8 cellular contexts compared by ENCODE assay signal in the genomic region with DNA sequence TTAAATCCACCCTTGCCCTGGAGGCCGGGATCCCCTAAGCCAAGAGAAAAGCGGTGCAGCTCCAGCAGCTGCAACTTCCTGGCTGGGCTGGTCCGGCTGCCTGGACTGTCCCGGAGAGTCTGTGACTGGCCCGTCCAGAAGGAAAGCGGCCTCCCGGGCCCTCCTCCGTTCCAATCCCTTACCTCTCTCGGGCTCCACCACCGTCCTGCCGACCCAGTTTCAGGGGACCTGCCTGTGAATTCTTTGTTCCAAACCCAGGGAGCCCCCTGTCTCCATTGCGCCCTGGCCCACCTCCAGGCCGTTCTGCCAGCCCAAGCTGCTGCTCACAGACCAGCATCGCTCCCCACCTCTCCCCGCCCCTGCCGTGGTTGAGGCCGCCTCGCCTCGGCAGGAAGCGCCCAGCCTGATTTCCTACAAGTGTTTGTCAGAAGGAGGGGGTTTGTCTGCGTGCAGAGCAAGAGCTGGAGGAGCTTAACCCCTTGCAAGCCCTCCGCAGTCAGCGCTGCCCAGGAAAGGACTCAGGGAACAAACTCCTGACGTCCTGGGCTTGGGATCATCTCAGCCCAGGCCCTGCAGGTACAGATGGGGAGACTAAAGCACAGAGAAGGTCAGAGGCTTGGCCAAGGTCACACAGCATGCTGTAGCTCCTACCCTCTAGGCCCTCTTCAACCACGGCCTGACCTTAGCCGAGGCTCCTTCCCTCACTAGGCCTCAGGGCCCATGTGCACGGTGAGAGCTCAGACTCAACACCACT. TPM values are rescaled to one million over a fixed set of nuclear protein-coding genes. Genes with fewer than 3 reads are reported as not detected.
A peak's percentile ranks its signal among the peaks of the same experiment; 100 is the strongest.
DNase-seq lines count a peak whose midpoint lies in the region; ATAC-seq and TF ChIP-seq lines count a peak whose summit lies in the region.

A gene with protein sequence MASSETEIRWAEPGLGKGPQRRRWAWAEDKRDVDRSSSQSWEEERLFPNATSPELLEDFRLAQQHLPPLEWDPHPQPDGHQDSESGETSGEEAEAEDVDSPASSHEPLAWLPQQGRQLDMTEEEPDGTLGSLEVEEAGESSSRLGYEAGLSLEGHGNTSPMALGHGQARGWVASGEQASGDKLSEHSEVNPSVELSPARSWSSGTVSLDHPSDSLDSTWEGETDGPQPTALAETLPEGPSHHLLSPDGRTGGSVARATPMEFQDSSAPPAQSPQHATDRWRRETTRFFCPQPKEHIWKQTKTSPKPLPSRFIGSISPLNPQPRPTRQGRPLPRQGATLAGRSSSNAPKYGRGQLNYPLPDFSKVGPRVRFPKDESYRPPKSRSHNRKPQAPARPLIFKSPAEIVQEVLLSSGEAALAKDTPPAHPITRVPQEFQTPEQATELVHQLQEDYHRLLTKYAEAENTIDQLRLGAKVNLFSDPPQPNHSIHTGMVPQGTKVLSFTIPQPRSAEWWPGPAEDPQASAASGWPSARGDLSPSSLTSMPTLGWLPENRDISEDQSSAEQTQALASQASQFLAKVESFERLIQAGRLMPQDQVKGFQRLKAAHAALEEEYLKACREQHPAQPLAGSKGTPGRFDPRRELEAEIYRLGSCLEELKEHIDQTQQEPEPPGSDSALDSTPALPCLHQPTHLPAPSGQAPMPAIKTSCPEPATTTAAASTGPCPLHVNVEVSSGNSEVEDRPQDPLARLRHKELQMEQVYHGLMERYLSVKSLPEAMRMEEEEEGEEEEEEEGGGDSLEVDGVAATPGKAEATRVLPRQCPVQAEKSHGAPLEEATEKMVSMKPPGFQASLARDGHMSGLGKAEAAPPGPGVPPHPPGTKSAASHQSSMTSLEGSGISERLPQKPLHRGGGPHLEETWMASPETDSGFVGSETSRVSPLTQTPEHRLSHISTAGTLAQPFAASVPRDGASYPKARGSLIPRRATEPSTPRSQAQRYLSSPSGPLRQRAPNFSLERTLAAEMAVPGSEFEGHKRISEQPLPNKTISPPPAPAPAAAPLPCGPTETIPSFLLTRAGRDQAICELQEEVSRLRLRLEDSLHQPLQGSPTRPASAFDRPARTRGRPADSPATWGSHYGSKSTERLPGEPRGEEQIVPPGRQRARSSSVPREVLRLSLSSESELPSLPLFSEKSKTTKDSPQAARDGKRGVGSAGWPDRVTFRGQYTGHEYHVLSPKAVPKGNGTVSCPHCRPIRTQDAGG (N-terminal part only) (minus strand): TSS at position 305 of the 754 bp plus-strand sequence. CDS start 6,649 bp downstream, outside the sequence.

- H3K27me3 ChIP-seq in heart left ventricle (no peaks in the 10 kb centered on the region), psoas muscle (ENCODE audit: insufficient read depth in 3 of 3, low read length in 2 of 3) (no peaks in the 10 kb centered on the region), upper lobe of right lung (no peaks in the 10 kb centered on the region)

- TF ChIP-seq CTCF in GM12864 (IDR thresholded peaks at IDR 0.05; ENCODE audit: low read depth, low read length, missing control alignments) (no peak), heart left ventricle (IDR thresholded peaks at IDR 0.05) (no peak), psoas muscle (IDR thresholded peaks at IDR 0.05) (no peak), upper lobe of right lung (IDR thresholded peaks at IDR 0.05) (no peak)

- H3K9me3 Mint-ChIP-seq in activated naive CD8-positive, alpha-beta T cell treated with anti-CD3 and anti-CD28 coated beads, Interleukin-2, amount 50 U/mL, for 24 hours, result no peaks in the 10 kb centered on the region

- no peaks in the 10 kb centered on the region for H3K36me3 ChIP-seq in heart left ventricle
- H3K36me3 ChIP-seq in psoas muscle (ENCODE audit: insufficient read depth in 1 of 2, low read depth in 1 of 2), result no peaks in the 10 kb centered on the region
- no peaks in the 10 kb centered on the region for H3K36me3 ChIP-seq in upper lobe of right lung

- intact Hi-C loops in heart left ventricle (cut with DNase I) (no loop called here), psoas muscle (cut with DNase I) (no loop called here), upper lobe of right lung (cut with DNase I) (no loop called here)

- peak; percentile 37 to 53 for TF ChIP-seq POLR2A in heart left ventricle (IDR thresholded peaks at IDR 0.05)

- H3K27me3 Mint-ChIP-seq in activated naive CD8-positive, alpha-beta T cell treated with anti-CD3 and anti-CD28 coated beads, Interleukin-2, amount 50 U/mL, for 24 hours, result no peaks in the 10 kb centered on the region

- peaks cover 0 to 83% (median 55%) of the 10 kb centered on the region in 12 donors for H3K4me1 ChIP-seq in heart left ventricle
- H3K4me1 ChIP-seq in psoas muscle, result peaks cover 18% of the 10 kb centered on the region
- peaks cover 77% of the 10 kb centered on the region for H3K4me1 ChIP-seq in upper lobe of right lung

- ATAC-seq in HG03039 (IDR thresholded peaks at IDR 0.05; ENCODE audit: unreplicated experiment), result peak; percentile 23
- ATAC-seq in activated naive CD8-positive, alpha-beta T cell treated with anti-CD3 and anti-CD28 coated beads, Interleukin-2, amount 50 U/mL, for 24 hours, result peak; percentile 5
- ATAC-seq in heart left ventricle, result peak; percentile 39 to 74 (median 72)
- peak; percentile 43 to 72 (median 58) for ATAC-seq in psoas muscle
- peak; percentile 75 for ATAC-seq in upper lobe of right lung
- ATAC-seq in HG02571 (IDR thresholded peaks at IDR 0.05; ENCODE audit: unreplicated experiment), result no peak

- DNase-seq in GM12864 (ENCODE audit: low read depth) (peak; percentile 59), T follicular helper cell (ENCODE audit: low read depth) (peak; percentile 75), heart left ventricle (peak; percentile 78 to 90 (median 79)), psoas muscle (peak; percentile 76 to 85), upper lobe of right lung (peak; percentile 91)
- peak; percentile 77 for DNase-seq in activated naive CD8-positive, alpha-beta T cell treated with anti-CD3 and anti-CD28 coated beads, Interleukin-2, amount 50 U/mL, for 24 hours

- peak within 1 kb of the TSS; percentile 72 for H3K4me3 ChIP-seq in GM12864 (ENCODE audit: low read depth, low read length)
- peak within 1 kb of the TSS; percentile 16 to 87 (median 66) for H3K4me3 ChIP-seq in heart left ventricle
- peak within 1 kb of the TSS; percentile 63 for H3K4me3 ChIP-seq in psoas muscle
- H3K4me3 ChIP-seq in upper lobe of right lung, result peak within 1 kb of the TSS; percentile 69

- H3K9me3 ChIP-seq in heart left ventricle (no peaks in the 10 kb centered on the region), psoas muscle (no peaks in the 10 kb centered on the region), upper lobe of right lung (no peaks in the 10 kb centered on the region)

- peaks cover 60% of the 10 kb centered on the region for H3K36me3 Mint-ChIP-seq in activated naive CD8-positive, alpha-beta T cell treated with anti-CD3 and anti-CD28 coated beads, Interleukin-2, amount 50 U/mL, for 24 hours (ENCODE audit: low read depth)

- peak within 1 kb of the TSS; percentile 97 for H3K27ac Mint-ChIP-seq in activated naive CD8-positive, alpha-beta T cell treated with anti-CD3 and anti-CD28 coated beads, Interleukin-2, amount 50 U/mL, for 24 hours

- H3K27ac ChIP-seq in heart left ventricle (peak within 1 kb of the TSS; percentile 71 to 97 (median 84)), psoas muscle (peak within 1 kb of the TSS; percentile 65), upper lobe of right lung (peak within 1 kb of the TSS; percentile 96)

- WGBS in heart left ventricle, 4 donors, result 10 to 47% (median 18%) methylated on average over 22 to 27 of the region's 27 CpGs
- 18 to 27% (median 20%) methylated on average over 26 to 27 of the region's 27 CpGs for WGBS in psoas muscle, 3 donors

- H3K4me1 Mint-ChIP-seq in activated naive CD8-positive, alpha-beta T cell treated with anti-CD3 and anti-CD28 coated beads, Interleukin-2, amount 50 U/mL, for 24 hours, result peaks cover 83% of the 10 kb centered on the region

- peak within 1 kb of the TSS; percentile 87 for H3K4me3 Mint-ChIP-seq in activated naive CD8-positive, alpha-beta T cell treated with anti-CD3 and anti-CD28 coated beads, Interleukin-2, amount 50 U/mL, for 24 hours

RNA-seq across cellular contexts. Expression of the gene that starts here (rescaled TPM):
- 10 to 100 TPM in 2 of 9 donors, 1 to 10 TPM in 7; 2.5 to 30.8 (median 4.3) TPM for total RNA-seq in heart left ventricle
- polyA plus RNA-seq in heart left ventricle, result 1 to 10 TPM; 4.4 to 4.6 TPM
- total RNA-seq in psoas muscle, result 1 to 10 TPM; 2.3 to 3.9 (median 2.9) TPM
- 1 to 10 TPM; 1.5 to 2.1 (median 1.9) TPM for polyA plus RNA-seq in psoas muscle
- total RNA-seq in upper lobe of right lung, result 54.7 TPM
